Comparison of ENCODE assay signal across 21 cellular contexts in the genomic region with DNA sequence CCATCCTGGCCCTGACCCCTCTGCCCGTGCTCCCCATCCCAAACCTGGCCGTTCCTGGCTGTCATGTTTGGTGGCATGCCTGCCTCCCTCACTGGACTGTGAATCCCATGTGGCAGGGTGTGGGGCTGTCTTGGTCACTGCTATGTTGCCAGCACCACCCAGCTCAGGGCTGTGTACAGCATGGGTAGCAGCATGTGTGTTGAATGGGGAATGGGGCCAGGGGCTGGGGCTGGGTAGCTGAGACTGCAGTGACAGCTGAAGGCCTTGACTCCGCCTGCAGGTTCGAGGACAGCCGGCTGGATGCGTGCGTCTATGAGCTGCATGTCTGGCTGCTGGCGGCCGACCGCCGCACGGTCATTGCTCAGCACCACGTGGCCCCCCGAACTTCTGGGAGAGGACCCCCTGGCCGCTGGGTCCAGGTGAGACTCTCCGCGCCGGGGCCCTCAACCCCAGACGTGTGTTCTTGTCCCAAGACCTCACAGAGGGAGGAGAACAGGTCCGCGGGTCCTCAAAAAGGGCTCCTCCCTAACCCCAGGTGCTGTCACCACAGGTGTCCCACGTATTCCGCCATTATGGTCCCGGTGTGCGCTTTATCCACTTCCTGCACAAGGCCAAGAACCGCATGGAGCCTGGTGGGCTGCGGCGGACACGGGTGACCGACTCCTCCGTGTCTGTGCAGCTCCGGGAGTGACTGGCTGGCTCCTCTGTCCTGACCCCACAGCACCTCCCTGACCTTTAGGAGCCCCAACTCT. TPM values are rescaled to one million over a fixed set of nuclear protein-coding genes. Genes with fewer than 3 reads are reported as not detected.
DNase-seq lines count a peak whose midpoint lies in the region; ATAC-seq and TF ChIP-seq lines count a peak whose summit lies in the region.
"Had no signal": no experiment of that assay in that cellular context is flagged by ENCODE, and none has a peak within 500 bp of the region (broad histone marks: within the 10 kb centered on the region; RNA-seq: fewer than 3 reads in every experiment).

No MANE protein-coding gene starts in this region.

- H3K9ac ChIP-seq in endodermal cell (ENCODE audit: extremely low read depth, low read length, poor library complexity, severe bottlenecking) (no peak overlapping the region), neuronal stem cell (ENCODE audit: low read depth, low read length, poor library complexity) (no peak overlapping the region), GM23248 (no peak overlapping the region)
- H3K9ac ChIP-seq: KMS-11 had no signal

- peak overlapping the region; percentile 8 for H4K8ac ChIP-seq in neuronal stem cell (ENCODE audit: low read depth, low read length)

- H3K27ac ChIP-seq in endodermal cell (ENCODE audit: low read depth, low read length) (no peak overlapping the region), neuronal stem cell (replicated peaks; ENCODE audit: low read length) (no peak overlapping the region), GM23248 (no peak overlapping the region)
- H3K27ac ChIP-seq: HL-60, KMS-11 had no signal

- H3K9me3 ChIP-seq in endodermal cell (ENCODE audit: control insufficient read depth, low read length), result no peaks in the 10 kb centered on the region
- no peaks in the 10 kb centered on the region for H3K9me3 ChIP-seq in neuronal stem cell (replicated peaks in 1 of 2; ENCODE audit: control insufficient read depth in 2 of 2, insufficient read depth in 1 of 2, low read depth in 1 of 2, low read length in 2 of 2)
- H3K9me3 ChIP-seq in GM23248 (ENCODE audit: low read depth), result no peaks in the 10 kb centered on the region

- DNase-seq in D341Med (ENCODE audit: low spot score) (peak; percentile 34), GM20000 (ENCODE audit: low spot score) (peak; percentile 21), endodermal cell (no peak), neuronal stem cell (ENCODE audit: low spot score) (no peak), left lobe of liver (ENCODE audit: low spot score) (no peak), GM23248 (no peak)
- DNase-seq in stimulated activated effector memory CD8-positive, alpha-beta T cell treated with anti-CD3 and anti-CD28 coated beads, Interleukin-12 subunit alpha, Interleukin-12 subunit beta, amount 100 ng/mL, for 72 hours (ENCODE audit: low spot score in 2 of 2), result no peak
- DNase-seq: CD8-positive, alpha-beta T cell; COR-L47; DMS53; GF-D8; HCEC 1CT; HFFc6; IMR-90 had no signal

- H3K27me3 ChIP-seq in endodermal cell (ENCODE audit: control insufficient read depth, insufficient read depth, low read length, poor library complexity, severe bottlenecking) (peaks cover 67% of the 10 kb centered on the region), neuronal stem cell (ENCODE audit: control insufficient read depth in 3 of 3, insufficient read depth in 3 of 3, low read depth in 1 of 3, low read length in 3 of 3) (peaks cover 3 to 45% (median 27%) of the 10 kb centered on the region in 3 experiments), GM23248 (replicated peaks; ENCODE audit: insufficient read depth) (peaks cover 62% of the 10 kb centered on the region)

- H3K18ac ChIP-seq in neuronal stem cell (ENCODE audit: low read length), result no peak overlapping the region

- peak overlapping the region; percentile 82 for H2AK5ac ChIP-seq in neuronal stem cell (ENCODE audit: low read depth, low read length)

- no peaks in the 10 kb centered on the region for H3K9me2 ChIP-seq in GM23248 (ENCODE audit: insufficient read depth)

- H4K91ac ChIP-seq in neuronal stem cell (ENCODE audit: low read depth, low read length, poor library complexity), result no peak overlapping the region

- no peak overlapping the region for H2BK120ac ChIP-seq in neuronal stem cell (ENCODE audit: low read depth, low read length)

- no peaks in the 10 kb centered on the region for H3F3A ChIP-seq in GM23248 (ENCODE audit: insufficient read depth)

- H3K14ac ChIP-seq in neuronal stem cell (ENCODE audit: low read length), result no peak overlapping the region

- H3K27ac Mint-ChIP-seq in endodermal cell, result peak overlapping the region; percentile 27
- H3K27ac Mint-ChIP-seq in stimulated activated effector memory CD8-positive, alpha-beta T cell treated with anti-CD3 and anti-CD28 coated beads, Interleukin-12 subunit alpha, Interleukin-12 subunit beta, amount 100 ng/mL, for 72 hours, result no peak overlapping the region
- H3K27ac Mint-ChIP-seq: CD14-positive monocyte; CD8-positive, alpha-beta T cell; HFFc6 had no signal

- H3K23ac ChIP-seq in neuronal stem cell (ENCODE audit: low read depth, low read length, poor library complexity), result no peak overlapping the region

- H2AFZ ChIP-seq in neuronal stem cell (ENCODE audit: low read length), result no peak overlapping the region
- H2AFZ ChIP-seq in GM23248, result no peak overlapping the region

- no peaks in the 10 kb centered on the region for H3K4me1 ChIP-seq in endodermal cell (ENCODE audit: control insufficient read depth, insufficient read depth, low read length)
- peaks cover 6 to 11% of the 10 kb centered on the region in 2 donors for H3K4me1 ChIP-seq in neuronal stem cell (ENCODE audit: control insufficient read depth in 2 of 2, insufficient read depth in 1 of 2, low read depth in 1 of 2, low read length in 2 of 2)
- no peaks in the 10 kb centered on the region; the same call in 1 of the 2 replicates for H3K4me1 ChIP-seq in GM23248 (ENCODE audit: insufficient read depth)

- no peaks in the 10 kb centered on the region for H3K9me3 Mint-ChIP-seq in endodermal cell
- H3K9me3 Mint-ChIP-seq in stimulated activated effector memory CD8-positive, alpha-beta T cell treated with anti-CD3 and anti-CD28 coated beads, Interleukin-12 subunit alpha, Interleukin-12 subunit beta, amount 100 ng/mL, for 72 hours, result no peaks in the 10 kb centered on the region
- H3K9me3 Mint-ChIP-seq: CD8-positive, alpha-beta T cell; HFFc6 had no signal

- no peaks in the 10 kb centered on the region for H3K79me2 ChIP-seq in GM23248 (ENCODE audit: insufficient read depth)

- H2BK15ac ChIP-seq in neuronal stem cell (ENCODE audit: low read length), result no peak overlapping the region

- no peak overlapping the region for H3K4ac ChIP-seq in neuronal stem cell (ENCODE audit: low read length)

- H3K4me2 ChIP-seq in neuronal stem cell (ENCODE audit: insufficient read depth, low read length, poor library complexity, severe bottlenecking), result no peak overlapping the region
- H3K4me2 ChIP-seq in GM23248 (ENCODE audit: unreplicated experiment), result no peak overlapping the region
- H3K4me2 ChIP-seq: KMS-11 had no signal

- peaks cover 1% of the 10 kb centered on the region for H3K79me1 ChIP-seq in neuronal stem cell (ENCODE audit: low read depth, low read length)

- H2BK12ac ChIP-seq in neuronal stem cell (ENCODE audit: low read length), result peak overlapping the region; percentile 49

- no peaks in the 10 kb centered on the region for H3K36me3 ChIP-seq in endodermal cell (ENCODE audit: control insufficient read depth, insufficient read depth, low read length)
- no peaks in the 10 kb centered on the region for H3K36me3 ChIP-seq in neuronal stem cell (replicated peaks in 1 of 2; ENCODE audit: control insufficient read depth in 2 of 2, insufficient read depth in 2 of 2, low read length in 2 of 2)
- no peaks in the 10 kb centered on the region for H3K36me3 ChIP-seq in GM23248 (ENCODE audit: low read depth)

- 86 to 93% methylated on average over 21 to 32 of the region's 32 CpGs for WGBS in endodermal cell (ENCODE audit: insufficient coverage in 1 of 2, insufficient read length in 1 of 2), 2 experiments
- WGBS in neuronal stem cell (ENCODE audit: extremely low coverage in 2 of 2, insufficient read length in 2 of 2, insufficient replicate concordance in 1 of 2), 2 donors, result no CpG with 5 or more reads among the region's 32 CpGs
- 79% methylated on average over 21 to 32 of the region's 32 CpGs for WGBS in GM23248 (ENCODE audit: low coverage in 1 of 2, low lambda C conversion rate in 2 of 2, missing lambda C conversion rate in 2 of 2), 2 experiments

- no peak overlapping the region for H2BK5ac ChIP-seq in neuronal stem cell (ENCODE audit: low read length)

- peaks cover 88% of the 10 kb centered on the region for H3K27me3 Mint-ChIP-seq in endodermal cell (ENCODE audit: insufficient read depth)

- ATAC-seq in left lobe of liver (no peak), GM21390 (IDR thresholded peaks at IDR 0.05; ENCODE audit: unreplicated experiment) (no peak)
- ATAC-seq in stimulated activated effector memory CD8-positive, alpha-beta T cell treated with anti-CD3 and anti-CD28 coated beads, Interleukin-12 subunit alpha, Interleukin-12 subunit beta, amount 100 ng/mL, for 72 hours, result no peak
- ATAC-seq: CD8-positive, alpha-beta T cell had no signal

- no peaks in the 10 kb centered on the region for H4K20me1 ChIP-seq in GM23248 (ENCODE audit: insufficient read depth)

- TF ChIP-seq CTCF in GM20000 (IDR thresholded peaks at IDR 0.05; ENCODE audit: extremely low read depth, missing control alignments), result no peak
- TF ChIP-seq CTCF in endodermal cell (conservative IDR thresholded peaks at IDR 0.05), result no peak

- in situ Hi-C loops in GM23248 (cut with MboI), result no loop called here

- H3K4me3 ChIP-seq in endodermal cell (ENCODE audit: low read length) (no peak overlapping the region), neuronal stem cell (ENCODE audit: low read length in 2 of 2) (no peak overlapping the region), GM23248 (no peak overlapping the region)

- H3K4me1 Mint-ChIP-seq in endodermal cell, result peaks cover 2% of the 10 kb centered on the region
- H3K4me1 Mint-ChIP-seq in stimulated activated effector memory CD8-positive, alpha-beta T cell treated with anti-CD3 and anti-CD28 coated beads, Interleukin-12 subunit alpha, Interleukin-12 subunit beta, amount 100 ng/mL, for 72 hours, result peaks cover 25% of the 10 kb centered on the region

- H3K36me3 Mint-ChIP-seq in endodermal cell (ENCODE audit: low read depth), result no peaks in the 10 kb centered on the region
- H3K36me3 Mint-ChIP-seq in stimulated activated effector memory CD8-positive, alpha-beta T cell treated with anti-CD3 and anti-CD28 coated beads, Interleukin-12 subunit alpha, Interleukin-12 subunit beta, amount 100 ng/mL, for 72 hours, result no peaks in the 10 kb centered on the region
- H3K36me3 Mint-ChIP-seq: CD8-positive, alpha-beta T cell had no signal

- no peak overlapping the region for H3K4me3 Mint-ChIP-seq in endodermal cell
- H3K4me3 Mint-ChIP-seq in stimulated activated effector memory CD8-positive, alpha-beta T cell treated with anti-CD3 and anti-CD28 coated beads, Interleukin-12 subunit alpha, Interleukin-12 subunit beta, amount 100 ng/mL, for 72 hours, result no peak overlapping the region
- H3K4me3 Mint-ChIP-seq: CD8-positive, alpha-beta T cell; HFFc6 had no signal

RNA-seq across cellular contexts. Expression of a gene that starts 3.5 kb away (rescaled TPM):
- total RNA-seq in endodermal cell, result under 1 TPM; 0.40 to 0.53 TPM
- polyA plus RNA-seq in endodermal cell (2013, experiment 1 of 2), result 0.71 TPM
- polyA plus RNA-seq in endodermal cell (2013, experiment 2 of 2), result 1.2 TPM
- 2.0 TPM for polyA plus RNA-seq in neuronal stem cell (2013, experiment 1 of 2)
- polyA plus RNA-seq in neuronal stem cell (2013, experiment 2 of 2), result 1.6 TPM
- total RNA-seq in left lobe of liver, result 0.08 TPM
- total RNA-seq in GM23248 (2014; rRNA removed; shearing (Covaris generic)), result not detected in 2 replicates
- polyA plus RNA-seq in GM23248 (2016; fragmentation: Nextera tagmentation; extraction: Ambion mirVana), result not detected in 2 replicates
- total RNA-seq: A673; CD8-positive, alpha-beta T cell; HFFc6; IMR-90 had no signal
- polyA plus RNA-seq: CD14-positive monocyte, IMR-90 had no signal

RNA-seq across cellular contexts. Expression of a gene that starts 3.8 kb away (rescaled TPM):
- total RNA-seq in endodermal cell (not detected), left lobe of liver (1.6 TPM)
- polyA plus RNA-seq in endodermal cell (2013, experiment 1 of 2), result not detected
- polyA plus RNA-seq in endodermal cell (2013, experiment 2 of 2), result not detected
- not detected for polyA plus RNA-seq in neuronal stem cell (2013, experiment 1 of 2)
- polyA plus RNA-seq in neuronal stem cell (2013, experiment 2 of 2), result not detected
- not detected in 2 replicates for total RNA-seq in GM23248 (2014; rRNA removed; shearing (Covaris generic))
- polyA plus RNA-seq in GM23248 (2016; fragmentation: Nextera tagmentation; extraction: Ambion mirVana), result not detected in 2 replicates
- total RNA-seq: A673; CD8-positive, alpha-beta T cell; H1; HFFc6; IMR-90 had no signal
- polyA plus RNA-seq: BJ, CD14-positive monocyte, H1, IMR-90 had no signal

RNA-seq across cellular contexts. Expression of a gene that starts 44.6 kb away (rescaled TPM):
- total RNA-seq in endodermal cell (not detected), left lobe of liver (not detected)
- polyA plus RNA-seq in endodermal cell (2013, experiment 1 of 2), result not detected
- not detected for polyA plus RNA-seq in endodermal cell (2013, experiment 2 of 2)
- polyA plus RNA-seq in neuronal stem cell (2013, experiment 1 of 2), result not detected
- polyA plus RNA-seq in neuronal stem cell (2013, experiment 2 of 2), result 0.06 TPM
- not detected in 2 replicates for total RNA-seq in GM23248 (2014; rRNA removed; shearing (Covaris generic))
- polyA plus RNA-seq in GM23248 (2016; fragmentation: Nextera tagmentation; extraction: Ambion mirVana), result not detected in 2 replicates
- total RNA-seq: A673; CD8-positive, alpha-beta T cell; H1; HFFc6; IMR-90 had no signal
- polyA plus RNA-seq: BJ, CD14-positive monocyte, IMR-90 had no signal

RNA-seq across cellular contexts. Expression of a gene that starts 48.4 kb away (rescaled TPM):
- not detected for total RNA-seq in endodermal cell
- not detected for polyA plus RNA-seq in endodermal cell (2013, experiment 1 of 2)
- not detected for polyA plus RNA-seq in endodermal cell (2013, experiment 2 of 2)
- 0.03 TPM for polyA plus RNA-seq in neuronal stem cell (2013, experiment 1 of 2)
- polyA plus RNA-seq in neuronal stem cell (2013, experiment 2 of 2), result 0.03 TPM
- not detected for total RNA-seq in left lobe of liver
- not detected in 2 replicates for total RNA-seq in GM23248 (2014; rRNA removed; shearing (Covaris generic))
- polyA plus RNA-seq in GM23248 (2016; fragmentation: Nextera tagmentation; extraction: Ambion mirVana), result not detected in 2 replicates
- total RNA-seq: A673; CD8-positive, alpha-beta T cell; H1; HFFc6; IMR-90 had no signal
- polyA plus RNA-seq: BJ, CD14-positive monocyte, H1, IMR-90 had no signal

Comparison
In these comparisons a context has a peak if more than half of its experiments do, and no peak if none do; other contexts are left out.
1. DNase-seq: peak in D341Med (single experiment) and GM20000 (single experiment); none in endodermal cell (single experiment), neuronal stem cell (single experiment), left lobe of liver (single experiment), stimulated activated effector memory CD8-positive, alpha-beta T cell treated with anti-CD3 and anti-CD28 coated beads, Interleukin-12 subunit alpha, Interleukin-12 subunit beta, amount 100 ng/mL, for 72 hours (0 of 2) and GM23248 (single experiment).